20 cellular contexts compared by ENCODE assay signal in genomic region chrX:100939336-100939735, GRCh38. TPM values are rescaled to one million over a fixed set of nuclear protein-coding genes. Genes with fewer than 3 reads are reported as not detected.
"Had no signal": no experiment of that assay in that cellular context is flagged by ENCODE, and none has a peak within 500 bp of the region (broad histone marks: within the 10 kb centered on the region; RNA-seq: fewer than 3 reads in every experiment).

No MANE protein-coding gene starts in this region.

- ATAC-seq: gastrocnemius medialis; heart right ventricle; stimulated activated naive CD8-positive, alpha-beta T cell treated with anti-CD3 and anti-CD28 coated beads, Interleukin-15, amount 100 ng/mL, for 72 hours had no signal

- H3K36me3 Mint-ChIP-seq: neural progenitor cell had no signal

- H3K4me3 ChIP-seq: ascending aorta, cardiac muscle cell, gastrocnemius medialis, heart right ventricle, neural progenitor cell, ovary, sigmoid colon, SK-N-MC, testis had no signal

- H3K9me3 ChIP-seq: ascending aorta, gastrocnemius medialis, heart right ventricle, ovary, sigmoid colon, testis had no signal

- H3K4me1 ChIP-seq: ascending aorta, gastrocnemius medialis, heart right ventricle, neural progenitor cell, sigmoid colon, testis had no signal

- H3K27ac Mint-ChIP-seq: activated T-helper 2 cell treated with anti-CD3 and anti-CD28 coated beads, Interferon-gamma antibody, Interleukin-2, Interleukin-4, amounts not matched to agents 10 μg/mL and 5 μg/mL and 100 μg/mL, durations not matched to agents 14 hours and 24 hours and 36 hours; neural progenitor cell had no signal

- DNase-seq: activated B cell treated with CpG ODN at 0.5 μM for 24 hours; activated CD4-positive, alpha-beta T cell treated with anti-CD3 and anti-CD28 coated beads, Interleukin-2, amount 50 U/mL, for 4 hours; activated CD8-positive, alpha-beta memory T cell treated with anti-CD3 and anti-CD28 coated beads, Interleukin-2, amount 50 U/mL, for 4 hours; gastrocnemius medialis; heart right ventricle; islet precursor cell; ovary; sigmoid colon; stimulated activated CD4-positive, alpha-beta T cell treated with anti-CD3 and anti-CD28 coated beads, Interleukin-12 subunit alpha, Interleukin-12 subunit beta, amount 100 ng/mL, for 4 hours; stimulated activated naive CD8-positive, alpha-beta T cell treated with anti-CD3 and anti-CD28 coated beads, Interleukin-15, amount 100 ng/mL, for 72 hours; testis had no signal

- H3K4me3 Mint-ChIP-seq: activated B cell treated with CpG ODN at 0.5 μM for 24 hours; neural progenitor cell; stimulated activated naive CD8-positive, alpha-beta T cell treated with anti-CD3 and anti-CD28 coated beads, Interleukin-15, amount 100 ng/mL, for 72 hours had no signal

- H3K9me3 Mint-ChIP-seq: activated B cell treated with CpG ODN at 0.5 μM for 24 hours; activated T-helper 2 cell treated with anti-CD3 and anti-CD28 coated beads, Interferon-gamma antibody, Interleukin-2, Interleukin-4, amounts not matched to agents 10 μg/mL and 5 μg/mL and 100 μg/mL, durations not matched to agents 14 hours and 24 hours and 36 hours; stimulated activated naive CD8-positive, alpha-beta T cell treated with anti-CD3 and anti-CD28 coated beads, Interleukin-15, amount 100 ng/mL, for 72 hours had no signal

- H3K27ac ChIP-seq: ascending aorta, cardiac muscle cell, gastrocnemius medialis, heart right ventricle, neural progenitor cell, ovary, sigmoid colon, SK-N-MC, testis had no signal

- H3K36me3 ChIP-seq: ascending aorta, cardiac muscle cell, gastrocnemius medialis, heart right ventricle, neural progenitor cell, ovary, sigmoid colon had no signal

- H3K27me3 ChIP-seq: ascending aorta, cardiac muscle cell, gastrocnemius medialis, neural progenitor cell, ovary, sigmoid colon, testis had no signal

- H3K27me3 Mint-ChIP-seq: activated B cell treated with CpG ODN at 0.5 μM for 24 hours; stimulated activated naive CD8-positive, alpha-beta T cell treated with anti-CD3 and anti-CD28 coated beads, Interleukin-15, amount 100 ng/mL, for 72 hours had no signal

- H3K4me1 Mint-ChIP-seq: activated B cell treated with CpG ODN at 0.5 μM for 24 hours, neural progenitor cell had no signal

RNA-seq across cellular contexts. Expression of gene XKRX, which starts 10.6 kb away (rescaled TPM):
- total RNA-seq: ascending aorta, heart right ventricle had no signal

RNA-seq across cellular contexts. Expression of gene ARL13A, which starts 30.2 kb away (rescaled TPM):
- total RNA-seq: activated B cell treated with CpG ODN at 0.5 μM for 24 hours; activated T-helper 2 cell treated with anti-CD3 and anti-CD28 coated beads, Interferon-gamma antibody, Interleukin-2, Interleukin-4, amounts not matched to agents 10 μg/mL and 5 μg/mL and 100 μg/mL, durations not matched to agents 14 hours and 24 hours and 36 hours; ascending aorta; fibroblast of lung; gastrocnemius medialis; heart right ventricle; liver; ovary; sigmoid colon; T-helper 1 cell treated with Interleukin-12 subunit alpha and Interleukin-12 subunit beta and Interleukin-4 antibody, amounts not matched to agents 30 ng/mL and 1 ng/mL, for 36 hours; urinary bladder had no signal
